In genomic region chr1:224149733-224150132, GRCh38 we compare ENCODE assay signal across 23 cellular contexts.
"Had no signal": no experiment of that assay in that cellular context is flagged by ENCODE, and none has a peak within 500 bp of the region (broad histone marks: within the 10 kb centered on the region; RNA-seq: fewer than 3 reads in every experiment).

No MANE protein-coding gene starts in this region.

- H3K4me1 Mint-ChIP-seq: neural crest cell; stimulated activated naive CD8-positive, alpha-beta T cell treated with anti-CD3 and anti-CD28 coated beads, Interleukin-15, amount 100 ng/mL, for 72 hours had no signal

- H3K27me3 Mint-ChIP-seq: activated CD4-positive, alpha-beta T cell treated with anti-CD3 and anti-CD28 coated beads, Interleukin-2, amount 10 ng/mL, durations not matched to agents 7 days and 5 days; naive B cell; stimulated activated naive CD8-positive, alpha-beta T cell treated with anti-CD3 and anti-CD28 coated beads, Interleukin-15, amount 100 ng/mL, for 72 hours had no signal

- H3K36me3 ChIP-seq: WERI-Rb-1 had no signal

- H3K9me3 ChIP-seq: heart left ventricle, mucosa of descending colon, suprapubic skin, tibial nerve had no signal

- H3K4me3 Mint-ChIP-seq: activated CD4-positive, alpha-beta T cell treated with anti-CD3 and anti-CD28 coated beads, Interleukin-2, amount 10 ng/mL, durations not matched to agents 7 days and 5 days; activated naive CD4-positive, alpha-beta T cell treated with anti-CD3 and anti-CD28 coated beads for 36 hours; naive B cell; neural crest cell; stimulated activated effector memory CD8-positive, alpha-beta T cell treated with anti-CD3 and anti-CD28 coated beads, Interleukin-12 subunit alpha, Interleukin-12 subunit beta, amount 100 ng/mL, for 72 hours; stimulated activated naive CD8-positive, alpha-beta T cell treated with anti-CD3 and anti-CD28 coated beads, Interleukin-15, amount 100 ng/mL, for 72 hours had no signal

- H3K4me1 ChIP-seq: heart left ventricle, suprapubic skin, tibial nerve had no signal

- H3K27me3 ChIP-seq: heart left ventricle, suprapubic skin, tibial nerve had no signal

- H3K9me3 Mint-ChIP-seq: activated CD4-positive, alpha-beta T cell treated with anti-CD3 and anti-CD28 coated beads, Interleukin-2, amount 10 ng/mL, durations not matched to agents 7 days and 5 days; activated naive CD4-positive, alpha-beta T cell treated with anti-CD3 and anti-CD28 coated beads for 36 hours; naive B cell; neural crest cell; stimulated activated effector memory CD8-positive, alpha-beta T cell treated with anti-CD3 and anti-CD28 coated beads, Interleukin-12 subunit alpha, Interleukin-12 subunit beta, amount 100 ng/mL, for 72 hours; stimulated activated naive CD8-positive, alpha-beta T cell treated with anti-CD3 and anti-CD28 coated beads, Interleukin-15, amount 100 ng/mL, for 72 hours had no signal

- H3K27ac Mint-ChIP-seq: activated CD4-positive, alpha-beta T cell treated with anti-CD3 and anti-CD28 coated beads, Interleukin-2, amount 10 ng/mL, durations not matched to agents 7 days and 5 days; activated naive CD4-positive, alpha-beta T cell treated with anti-CD3 and anti-CD28 coated beads for 36 hours; stimulated activated naive CD8-positive, alpha-beta T cell treated with anti-CD3 and anti-CD28 coated beads, Interleukin-15, amount 100 ng/mL, for 72 hours had no signal

- ATAC-seq: heart left ventricle; left cardiac atrium; mucosa of descending colon; sciatic nerve; stimulated activated effector memory CD8-positive, alpha-beta T cell treated with anti-CD3 and anti-CD28 coated beads, Interleukin-12 subunit alpha, Interleukin-12 subunit beta, amount 100 ng/mL, for 72 hours; stimulated activated naive CD8-positive, alpha-beta T cell treated with anti-CD3 and anti-CD28 coated beads, Interleukin-15, amount 100 ng/mL, for 72 hours had no signal

- H3K4me3 ChIP-seq: heart left ventricle, mucosa of descending colon, suprapubic skin, tibial nerve had no signal

- DNase-seq: activated CD4-positive, alpha-beta T cell treated with anti-CD3 and anti-CD28 coated beads, Interleukin-2, amount 10 ng/mL, durations not matched to agents 7 days and 5 days; activated CD4-positive, CD25-positive, alpha-beta regulatory T cell treated with anti-CD3 and anti-CD28 coated beads, Interleukin-2, amount 50 U/mL, for 72 hours; activated naive CD4-positive, alpha-beta T cell treated with anti-CD3 and anti-CD28 coated beads for 36 hours; activated T-cell treated with anti-CD3 and anti-CD28 coated beads, Interleukin-2, amount 50 U/mL, for 1 hour; amygdala; cerebellar nuclear complex; cortex of kidney; heart left ventricle; islet precursor cell; left cardiac atrium; mesenchymal stem cell; mucosa of descending colon; naive B cell; small intestine; stimulated activated CD4-positive, alpha-beta T cell treated with anti-CD3 and anti-CD28 coated beads, Interleukin-2, amount 100 ng/mL, for 24 hours; stimulated activated naive CD8-positive, alpha-beta T cell treated with anti-CD3 and anti-CD28 coated beads, Interleukin-15, amount 100 ng/mL, for 72 hours; WERI-Rb-1 had no signal

- H3K27ac ChIP-seq: epithelial cell of prostate, heart left ventricle, suprapubic skin, tibial nerve, WERI-Rb-1 had no signal
